10 cellular contexts compared by ENCODE assay signal in the genomic region with DNA sequence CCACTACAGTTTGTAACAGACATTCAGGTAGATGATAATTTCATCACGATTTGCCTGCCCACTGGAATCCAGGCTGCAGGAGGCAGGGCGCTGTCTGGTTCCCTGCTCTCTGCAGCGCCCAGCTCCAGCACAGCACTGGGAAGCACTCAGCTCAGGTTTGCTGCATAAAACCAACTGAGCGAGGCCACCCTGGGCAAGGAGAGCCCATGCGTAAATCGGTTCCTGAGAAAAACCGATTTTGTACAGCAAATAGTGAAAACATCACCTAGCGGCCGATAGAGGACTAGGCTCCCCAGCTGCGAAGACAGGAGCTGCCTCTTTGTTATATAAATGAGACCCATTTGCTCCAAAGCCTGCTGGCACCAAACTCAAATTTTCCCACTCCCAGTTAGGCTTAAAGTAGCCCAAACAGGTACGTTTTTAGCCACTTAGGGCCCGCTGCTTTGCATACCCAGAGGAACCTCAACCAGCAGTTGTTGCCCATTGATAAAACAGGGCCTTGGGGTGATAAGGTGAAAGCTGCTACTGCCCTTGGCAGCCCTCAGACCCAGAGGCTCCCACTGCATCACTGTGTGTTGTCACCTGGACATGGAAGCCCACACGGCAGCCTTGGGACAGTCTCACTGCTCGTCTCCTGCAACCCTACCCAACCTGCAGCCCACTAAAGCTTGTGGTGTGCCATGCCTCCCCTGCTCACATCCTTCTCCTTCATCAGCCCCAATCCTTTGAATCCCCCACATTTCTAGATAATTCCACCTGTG. TPM values are rescaled to one million over a fixed set of nuclear protein-coding genes. Genes with fewer than 3 reads are reported as not detected.
A peak's percentile ranks its signal among the peaks of the same experiment; 100 is the strongest.
DNase-seq lines count a peak whose midpoint lies in the region; ATAC-seq and TF ChIP-seq lines count a peak whose summit lies in the region.
"Had no signal": no experiment of that assay in that cellular context is flagged by ENCODE, and none has a peak within 500 bp of the region (broad histone marks: within the 10 kb centered on the region; RNA-seq: fewer than 3 reads in every experiment).

No MANE protein-coding gene starts in this region.

- H3K9me3 Mint-ChIP-seq in activated CD4-positive, alpha-beta T cell treated with anti-CD3 and anti-CD28 coated beads, Interleukin-2, amount 10 ng/mL, durations not matched to agents 7 days and 5 days: no peaks in the 10 kb centered on the region
- H3K9me3 Mint-ChIP-seq in activated naive CD4-positive, alpha-beta T cell treated with anti-CD3 and anti-CD28 coated beads, Interleukin-2, amount 10 ng/mL, durations not matched to agents 7 days and 5 days: no peaks in the 10 kb centered on the region
- no peaks in the 10 kb centered on the region for H3K9me3 Mint-ChIP-seq in activated naive CD8-positive, alpha-beta T cell treated with anti-CD3 and anti-CD28 coated beads for 36 hours
- H3K9me3 Mint-ChIP-seq: memory B cell had no signal

- CTCF ChIA-PET in activated CD4-positive, alpha-beta T cell treated with anti-CD3 and anti-CD28 coated beads, Interleukin-2, amount 10 ng/mL, durations not matched to agents 7 days and 5 days (lab: Charles Lee): no interaction called here
- CTCF ChIA-PET in activated naive CD4-positive, alpha-beta T cell treated with anti-CD3 and anti-CD28 coated beads, Interleukin-2, amount 10 ng/mL, durations not matched to agents 7 days and 5 days (lab: Charles Lee): interaction anchor here (1.2 to 3.0 kb wide), 6 partner anchors 11 to 342 kb away, joined by 3 to 9 read pairs (median 4); no protein-coding TSS in a partner anchor

- H3K27ac Mint-ChIP-seq in activated CD4-positive, alpha-beta T cell treated with anti-CD3 and anti-CD28 coated beads, Interleukin-2, amount 10 ng/mL, durations not matched to agents 7 days and 5 days: no peak overlapping the region
- no peak overlapping the region for H3K27ac Mint-ChIP-seq in activated naive CD4-positive, alpha-beta T cell treated with anti-CD3 and anti-CD28 coated beads, Interleukin-2, amount 10 ng/mL, durations not matched to agents 7 days and 5 days
- H3K27ac Mint-ChIP-seq in activated naive CD8-positive, alpha-beta T cell treated with anti-CD3 and anti-CD28 coated beads for 36 hours: no peak overlapping the region
- H3K27ac Mint-ChIP-seq: memory B cell had no signal

- no peaks in the 10 kb centered on the region for H3K36me3 Mint-ChIP-seq in activated CD4-positive, alpha-beta T cell treated with anti-CD3 and anti-CD28 coated beads, Interleukin-2, amount 10 ng/mL, durations not matched to agents 7 days and 5 days (ENCODE audit: low read depth)
- H3K36me3 Mint-ChIP-seq in activated naive CD4-positive, alpha-beta T cell treated with anti-CD3 and anti-CD28 coated beads, Interleukin-2, amount 10 ng/mL, durations not matched to agents 7 days and 5 days: no peaks in the 10 kb centered on the region
- no peaks in the 10 kb centered on the region for H3K36me3 Mint-ChIP-seq in activated naive CD8-positive, alpha-beta T cell treated with anti-CD3 and anti-CD28 coated beads for 36 hours
- H3K36me3 Mint-ChIP-seq: memory B cell had no signal

- DNase-seq in Daoy (ENCODE audit: low read depth) (peak; percentile 26), NAMALWA (ENCODE audit: low spot score) (peak; percentile 20), cerebellar cortex (ENCODE audit: low spot score) (peak; percentile 8), omental fat pad (ENCODE audit: low spot score) (peak; percentile 11)
- DNase-seq in activated CD4-positive, alpha-beta T cell treated with anti-CD3 and anti-CD28 coated beads, Interleukin-2, amount 10 ng/mL, durations not matched to agents 7 days and 5 days: no peak
- no peak for DNase-seq in activated naive CD4-positive, alpha-beta T cell treated with anti-CD3 and anti-CD28 coated beads, Interleukin-2, amount 10 ng/mL, durations not matched to agents 7 days and 5 days
- DNase-seq in activated naive CD8-positive, alpha-beta T cell treated with anti-CD3 and anti-CD28 coated beads for 36 hours: no peak
- DNase-seq: cortex of kidney had no signal

- no peak overlapping the region for H3K4me3 Mint-ChIP-seq in activated CD4-positive, alpha-beta T cell treated with anti-CD3 and anti-CD28 coated beads, Interleukin-2, amount 10 ng/mL, durations not matched to agents 7 days and 5 days
- H3K4me3 Mint-ChIP-seq in activated naive CD4-positive, alpha-beta T cell treated with anti-CD3 and anti-CD28 coated beads, Interleukin-2, amount 10 ng/mL, durations not matched to agents 7 days and 5 days: no peak overlapping the region
- H3K4me3 Mint-ChIP-seq in activated naive CD8-positive, alpha-beta T cell treated with anti-CD3 and anti-CD28 coated beads for 36 hours: no peak overlapping the region
- H3K4me3 Mint-ChIP-seq: memory B cell had no signal

- no peak for TF ChIP-seq CTCF in omental fat pad (IDR thresholded peaks at IDR 0.05)

- ATAC-seq in omental fat pad (ENCODE audit: low FRiP score): no peak
- ATAC-seq in HG03139 (IDR thresholded peaks at IDR 0.05; ENCODE audit: unreplicated experiment): no peak

- H3K27me3 Mint-ChIP-seq in activated CD4-positive, alpha-beta T cell treated with anti-CD3 and anti-CD28 coated beads, Interleukin-2, amount 10 ng/mL, durations not matched to agents 7 days and 5 days: no peaks in the 10 kb centered on the region
- H3K27me3 Mint-ChIP-seq in activated naive CD4-positive, alpha-beta T cell treated with anti-CD3 and anti-CD28 coated beads, Interleukin-2, amount 10 ng/mL, durations not matched to agents 7 days and 5 days: peaks cover 15% of the 10 kb centered on the region
- H3K27me3 Mint-ChIP-seq in activated naive CD8-positive, alpha-beta T cell treated with anti-CD3 and anti-CD28 coated beads for 36 hours: peaks cover 4% of the 10 kb centered on the region

- H3K4me1 Mint-ChIP-seq in activated CD4-positive, alpha-beta T cell treated with anti-CD3 and anti-CD28 coated beads, Interleukin-2, amount 10 ng/mL, durations not matched to agents 7 days and 5 days: no peaks in the 10 kb centered on the region
- no peaks in the 10 kb centered on the region for H3K4me1 Mint-ChIP-seq in activated naive CD4-positive, alpha-beta T cell treated with anti-CD3 and anti-CD28 coated beads, Interleukin-2, amount 10 ng/mL, durations not matched to agents 7 days and 5 days
- no peaks in the 10 kb centered on the region for H3K4me1 Mint-ChIP-seq in activated naive CD8-positive, alpha-beta T cell treated with anti-CD3 and anti-CD28 coated beads for 36 hours
- H3K4me1 Mint-ChIP-seq: memory B cell had no signal

- POLR2A ChIA-PET in activated CD4-positive, alpha-beta T cell treated with anti-CD3 and anti-CD28 coated beads, Interleukin-2, amount 10 ng/mL, durations not matched to agents 7 days and 5 days (lab: Charles Lee): interaction anchor here (0.6 kb wide), 1 partner anchor 343 kb away, joined by 5 read pairs; a partner anchor contains a TSS

RNA-seq across cellular contexts. Expression of a gene that starts 47.5 kb away (rescaled TPM):
- 0.11 TPM in 1 of 2 replicates, not detected in the other for total RNA-seq in Daoy (2014; rRNA removed; shearing (Covaris generic))
- total RNA-seq in omental fat pad: 100 to 1,000 TPM; 125 to 176 (median 150) TPM
- total RNA-seq in activated CD4-positive, alpha-beta T cell treated with anti-CD3 and anti-CD28 coated beads, Interleukin-2, amount 10 ng/mL, durations not matched to agents 7 days and 5 days: not detected
- total RNA-seq in activated naive CD8-positive, alpha-beta T cell treated with anti-CD3 and anti-CD28 coated beads for 36 hours: not detected

RNA-seq across cellular contexts. Expression of a gene that starts 49.0 kb away (rescaled TPM):
- 20.7 and 30.6 TPM in 2 replicates for total RNA-seq in Daoy (2014; rRNA removed; shearing (Covaris generic))
- 10 to 100 TPM; 34.5 to 62.3 (median 37.9) TPM for total RNA-seq in omental fat pad
- 10 to 100 TPM; 26.0 to 31.1 TPM for total RNA-seq in activated CD4-positive, alpha-beta T cell treated with anti-CD3 and anti-CD28 coated beads, Interleukin-2, amount 10 ng/mL, durations not matched to agents 7 days and 5 days
- total RNA-seq in activated naive CD8-positive, alpha-beta T cell treated with anti-CD3 and anti-CD28 coated beads for 36 hours: 10 to 100 TPM; 26.6 to 30.7 TPM

Comparison
In these comparisons a context has a peak if more than half of its experiments do, and no peak if none do; other contexts are left out.
1. DNase-seq: peak in Daoy (single experiment), NAMALWA (single experiment), cerebellar cortex (single experiment) and omental fat pad (single experiment); none in activated CD4-positive, alpha-beta T cell treated with anti-CD3 and anti-CD28 coated beads, Interleukin-2, amount 10 ng/mL, durations not matched to agents 7 days and 5 days (single experiment), activated naive CD4-positive, alpha-beta T cell treated with anti-CD3 and anti-CD28 coated beads, Interleukin-2, amount 10 ng/mL, durations not matched to agents 7 days and 5 days (single experiment) and activated naive CD8-positive, alpha-beta T cell treated with anti-CD3 and anti-CD28 coated beads for 36 hours (single experiment).
2. RNA of a gene that starts 47.5 kb away (total RNA-seq): 125 to 176 TPM in omental fat pad; not detected in activated naive CD8-positive, alpha-beta T cell treated with anti-CD3 and anti-CD28 coated beads for 36 hours, 0.11 TPM in Daoy and not detected in activated CD4-positive, alpha-beta T cell treated with anti-CD3 and anti-CD28 coated beads, Interleukin-2, amount 10 ng/mL, durations not matched to agents 7 days and 5 days; every median in the first group is over 100 times any median in the second.